8 cellular contexts compared by ENCODE assay signal in genomic region chr5:150272531-150272930, GRCh38. TPM values are rescaled to one million over a fixed set of nuclear protein-coding genes. Genes with fewer than 3 reads are reported as not detected.
DNase-seq lines count a peak whose midpoint lies in the region; ATAC-seq, FAIRE-seq and TF ChIP-seq lines count a peak whose summit lies in the region.

No MANE protein-coding gene starts in this region.

- H3K36me3 ChIP-seq in K562 (ENCODE audit: control insufficient read depth, insufficient read depth, low read length): no peaks in the 10 kb centered on the region
- no peaks in the 10 kb centered on the region for H3K36me3 ChIP-seq in colonic mucosa

- intact Hi-C loops in K562 (cut with micrococcal nuclease) (loop anchor here (1.0 to 2.0 kb wide), 2 partner anchors 78 to 164 kb away; no protein-coding TSS in a partner anchor), colonic mucosa (cut with DNase I) (no loop called here)

- H3K4me2 ChIP-seq in K562 (ENCODE audit: insufficient read depth, low read length): no peak overlapping the region

- no peak overlapping the region for H3K9ac ChIP-seq in K562 (ENCODE audit: insufficient read depth in 1 of 2, low read depth in 2 of 2, low read length in 2 of 2)
- no peak overlapping the region for H3K9ac ChIP-seq in colonic mucosa (ENCODE audit: low read depth in 2 of 2, low read length in 2 of 2)

- no peak for TF ChIP-seq EP300 in K562 (IDR thresholded peaks at IDR 0.05; ENCODE audit: low read length)

- no peak overlapping the region for H2AFZ ChIP-seq in K562 (ENCODE audit: low read depth, low read length)

- FAIRE-seq in K562 (lab: Jason Lieb, UNC): peak; percentile 85

- TF ChIP-seq CTCF in GM10248 (IDR thresholded peaks at IDR 0.05; ENCODE audit: control extremely low read depth, extremely low read depth, low read depth, missing control alignments) (peak; percentile 33), K562 (IDR thresholded peaks at IDR 0.05 in 2 of 3, conservative IDR thresholded peaks at IDR 0.05 in 1 of 3; ENCODE audit: insufficient read depth in 2 of 3, low read depth in 1 of 3, low read length in 3 of 3) (peak; percentile 65 to 82 (median 75)), colonic mucosa (IDR thresholded peaks at IDR 0.05) (no peak)

- POLR2A ChIA-PET in GM10248 (lab: Yijun Ruan, JAX): interaction anchor here (0.7 kb wide), 1 partner anchor 17 kb away, joined by 6 read pairs; no protein-coding TSS in a partner anchor
- POLR2A ChIA-PET in K562 (lab: Yijun Ruan, JAX): interaction anchor here (0.6 to 0.9 kb wide), 2 partner anchors 9 to 87 kb away, joined by 3 to 4 read pairs; no protein-coding TSS in a partner anchor

- H3K79me2 ChIP-seq in K562 (ENCODE audit: control insufficient read depth, insufficient read depth, low read length): no peaks in the 10 kb centered on the region

- H3K9me1 ChIP-seq in K562 (ENCODE audit: control insufficient read depth, insufficient read depth, low read length): no peaks in the 10 kb centered on the region

- no peak for TF ChIP-seq POLR2A in K562 (conservative IDR thresholded peaks at IDR 0.05)

- in situ Hi-C loops in K562 (cut with MboI): loop anchor here (5.0 kb wide), 1 partner anchor 75 kb away; no protein-coding TSS in a partner anchor

- H3K27ac ChIP-seq in K562 (ENCODE audit: extremely low read depth, low read depth, low read length) (no peak overlapping the region), colonic mucosa (no peak overlapping the region)

- H4K20me1 ChIP-seq in K562 (replicated peaks; ENCODE audit: control insufficient read depth, insufficient read depth, low read length): no peaks in the 10 kb centered on the region

- DNase-seq in GM10248 (ENCODE audit: extremely low spot score) (no peak), MV-4-11 (lab: John Stamatoyannopoulos, UW) (peak; percentile 20), K562 (ENCODE audit: extremely low read depth in 1 of 4, low spot score in 3 of 4) (peak in 3 of 4 experiments; percentile 35 to 63 (median 62)), left kidney (ENCODE audit: low read depth, low spot score) (peak; percentile 75), colonic mucosa (no peak), T-helper 9 cell (no peak)

- CTCF ChIA-PET in GM10248 (lab: Yijun Ruan, JAX) (interaction anchor here (0.8 to 2.4 kb wide), 3 partner anchors 66 to 168 kb away, joined by 3 to 13 read pairs (median 4); no protein-coding TSS in a partner anchor), K562 (lab: Yijun Ruan, JAX; ENCODE audit: low intra/inter-chr PET ratio) (interaction anchor here (0.6 to 1.3 kb wide), 4 partner anchors 69 to 163 kb away, joined by 3 to 5 read pairs (median 4); no protein-coding TSS in a partner anchor)

- ATAC-seq in K562: peak; percentile 89
- no peak for ATAC-seq in HG03571 (IDR thresholded peaks at IDR 0.05; ENCODE audit: unreplicated experiment)
- ATAC-seq in HG02571 (IDR thresholded peaks at IDR 0.05; ENCODE audit: unreplicated experiment): no peak

- WGBS in K562 (ENCODE audit: insufficient coverage, low coverage, missing lambda C conversion rate): 0% methylated on average over 4 of the region's 5 CpGs

- H3K4me3 ChIP-seq in K562: no peak overlapping the region
- no peak overlapping the region for H3K4me3 ChIP-seq in colonic mucosa

- no TSS peak for BruUV-seq in K562 (replicated peaks; lab: Mats Ljungman, UMichigan)

- H3K4me1 ChIP-seq in K562 (replicated peaks in 1 of 2; ENCODE audit: control insufficient read depth in 2 of 2, insufficient read depth in 2 of 2, low read length in 2 of 2) (no peaks in the 10 kb centered on the region), colonic mucosa (no peaks in the 10 kb centered on the region)

- H3K27me3 ChIP-seq in K562 (ENCODE audit: control insufficient read depth in 2 of 2, insufficient read depth in 2 of 2, low read length in 2 of 2): peaks cover 22 to 57% of the 10 kb centered on the region in 2 experiments; a peak in 4 of 5 replicates
- no peaks in the 10 kb centered on the region for H3K27me3 ChIP-seq in colonic mucosa

- H3K9me3 ChIP-seq in K562 (replicated peaks; ENCODE audit: control insufficient read depth, insufficient read depth, low read depth, low read length): no peaks in the 10 kb centered on the region
- no peaks in the 10 kb centered on the region for H3K9me3 ChIP-seq in colonic mucosa

- TF ChIP-seq RAD21 in K562 (CRISPR knock-in tag; conservative IDR thresholded peaks at IDR 0.05 in 1 of 2, IDR thresholded peaks at IDR 0.05 in 1 of 2): peak; percentile 90 to 94

TF ChIP-seq in K562, 482 proteins besides CTCF, POLR2A, EP300 and RAD21 (continues in another document):
- TF ChIP-seq UBTF (IDR thresholded peaks at IDR 0.05; ENCODE audit: borderline replicate concordance in 1 of 2, low read depth in 2 of 2, low read length in 2 of 2): no peak
- 0 out of 2 replicates have a peak, but pooled peaks have one; percentile 12 for TF ChIP-seq CTBP1 (IDR thresholded peaks at IDR 0.05; ENCODE audit: borderline replicate concordance)
- peak; percentile 83 for TF ChIP-seq SMC3 (conservative IDR thresholded peaks at IDR 0.05; ENCODE audit: insufficient read depth, low read depth, low read length)
- TF ChIP-seq ESRRA (IDR thresholded peaks at IDR 0.05; ENCODE audit: borderline replicate concordance, low read depth): peak; percentile 85
- TF ChIP-seq CC2D1A (IDR thresholded peaks at IDR 0.05): peak; percentile 77
- TF ChIP-seq ARID2 (IDR thresholded peaks at IDR 0.05): peak; percentile 89
- no peak for TF ChIP-seq ATF1 (CRISPR knock-in tag; IDR thresholded peaks at IDR 0.05)
- no peak for TF ChIP-seq ATF1 (tag; IDR thresholded peaks at IDR 0.05)

RNA-seq across cellular contexts. Expression of gene CAMK2A, which starts 17.0 kb away (rescaled TPM):
- 0.19 TPM in 1 of 2 replicates, not detected in the other for total RNA-seq in K562 (2011; cell fraction: chromatin; rRNA removed; ENCODE audit: low replicate concordance)
- 0.17 TPM in 1 of 2 replicates, not detected in the other for total RNA-seq in K562 (2011; cell fraction: nucleolus; rRNA removed)
- 0.07 TPM in 1 of 2 replicates, not detected in the other for total RNA-seq in K562 (2011; cell fraction: nucleoplasm; rRNA removed)
- total RNA-seq in K562 (2014; rRNA removed) (0.18 TPM in 1 of 2 replicates, not detected in the other), K562 (2014; rRNA removed; fragmentation: Illumina TruSeq; extraction: Trizol) (not detected in 2 replicates), K562 (2015; rRNA removed; fragmentation: Illumina TruSeq; extraction: Trizol) (0.04 TPM in 2 replicates), K562 (2021) (0.13 TPM in 1 of 2 replicates, not detected in the other), colonic mucosa (under 1 TPM; 0.05 to 0.61 TPM)
- polyA plus RNA-seq in K562 (2011; rRNA removed) (not detected in 2 replicates), K562 (2014; fragmentation: Illumina TruSeq; extraction: Trizol) (0.10 TPM in 1 of 2 replicates, not detected in the other), K562 (2014; fragmentation: Nextera tagmentation; extraction: Ambion mirVana) (not detected), K562 (2014; rRNA removed) (0.01 and 0.28 TPM in 2 replicates)
- not detected in 2 replicates for polyA plus RNA-seq in K562 (2011; cell fraction: cytosol; rRNA removed)
- polyA plus RNA-seq in K562 (2011; cell fraction: nucleus; rRNA removed): 0.11 TPM in 2 replicates
- 0.05 and 0.24 TPM in 2 replicates for polyA plus RNA-seq in K562 (2012)
- not detected in 2 replicates for polyA minus RNA-seq in K562 (2011; rRNA and poly(A)+ RNA removed)
- not detected in 2 replicates for polyA minus RNA-seq in K562 (2011; cell fraction: cytosol; rRNA and poly(A)+ RNA removed)
- polyA minus RNA-seq in K562 (2011; cell fraction: nucleus; rRNA and poly(A)+ RNA removed): 0.22 TPM in 1 of 2 replicates, not detected in the other

RNA-seq across cellular contexts. Expression of gene ARSI, which starts 30.2 kb away (rescaled TPM):
- not detected in 2 replicates for total RNA-seq in K562 (2011; cell fraction: chromatin; rRNA removed; ENCODE audit: low replicate concordance)
- 0.26 TPM in 1 of 2 replicates, not detected in the other for total RNA-seq in K562 (2011; cell fraction: nucleolus; rRNA removed)
- total RNA-seq in K562 (2011; cell fraction: nucleoplasm; rRNA removed): not detected in 2 replicates
- total RNA-seq in K562 (2014; rRNA removed) (0.12 TPM in 1 of 2 replicates, not detected in the other), K562 (2014; rRNA removed; fragmentation: Illumina TruSeq; extraction: Trizol) (not detected in 2 replicates), K562 (2015; rRNA removed; fragmentation: Illumina TruSeq; extraction: Trizol) (not detected in 2 replicates), K562 (2021) (0.04 TPM in 2 replicates), colonic mucosa (under 1 TPM; 0.17 to 0.69 TPM)
- polyA plus RNA-seq in K562 (2011; rRNA removed) (0.07 TPM in 1 of 2 replicates, not detected in the other), K562 (2014; fragmentation: Illumina TruSeq; extraction: Trizol) (not detected in 2 replicates), K562 (2014; fragmentation: Nextera tagmentation; extraction: Ambion mirVana) (not detected), K562 (2014; rRNA removed) (not detected in 2 replicates)
- polyA plus RNA-seq in K562 (2011; cell fraction: cytosol; rRNA removed): 0.16 TPM in 1 of 2 replicates, not detected in the other
- not detected in 2 replicates for polyA plus RNA-seq in K562 (2011; cell fraction: nucleus; rRNA removed)
- polyA plus RNA-seq in K562 (2012): 0.08 TPM in 1 of 2 replicates, not detected in the other
- polyA minus RNA-seq in K562 (2011; rRNA and poly(A)+ RNA removed): not detected in 2 replicates
- not detected in 2 replicates for polyA minus RNA-seq in K562 (2011; cell fraction: cytosol; rRNA and poly(A)+ RNA removed)
- polyA minus RNA-seq in K562 (2011; cell fraction: nucleus; rRNA and poly(A)+ RNA removed): not detected in 2 replicates

Comparison
In these comparisons a context has a peak if more than half of its experiments do, and no peak if none do; other contexts are left out.
1. DNase-seq: peak in MV-4-11 (single experiment), K562 (3 of 4) and left kidney (single experiment); none in GM10248 (single experiment), colonic mucosa (single experiment) and T-helper 9 cell (single experiment).